In the genomic region with DNA sequence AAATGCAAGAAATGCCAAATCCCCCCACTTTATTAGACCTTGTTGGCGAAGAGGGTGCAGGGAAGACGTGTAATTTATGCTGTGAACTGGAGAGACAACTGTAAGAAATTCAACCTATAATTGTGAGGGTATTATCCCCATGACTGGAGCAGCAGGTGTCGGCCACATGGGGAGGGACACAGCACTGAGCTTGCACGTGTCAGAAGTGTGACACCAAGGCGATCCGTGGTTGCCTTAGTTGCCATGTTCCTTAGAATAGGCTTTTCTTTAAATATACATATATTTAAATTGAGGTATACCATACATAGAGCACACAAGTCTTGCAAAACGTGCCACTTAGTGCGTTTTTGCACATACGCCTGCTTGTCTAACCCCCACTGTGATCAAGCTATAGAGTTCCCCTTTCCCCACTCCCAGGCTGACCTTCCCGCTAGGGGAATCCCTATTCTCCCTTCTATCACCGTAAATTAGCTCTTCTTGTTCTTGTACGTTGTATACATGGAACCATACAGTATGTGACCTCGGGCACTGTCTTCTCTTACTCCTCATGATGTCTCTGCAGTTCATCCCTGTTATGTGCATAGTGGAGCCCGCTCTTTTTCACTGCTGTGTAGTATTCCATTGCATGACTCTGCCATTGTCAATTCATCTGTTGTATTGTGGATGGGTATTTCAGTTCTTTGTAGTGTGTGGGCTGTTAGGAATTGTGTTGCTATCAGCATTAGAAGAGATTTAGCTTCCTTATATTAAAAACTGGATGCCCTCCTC, we compare ENCODE assay signal across 17 cellular contexts.
DNase-seq lines count a peak whose midpoint lies in the region; ATAC-seq, FAIRE-seq and TF ChIP-seq lines count a peak whose summit lies in the region.
"Had no signal": no experiment of that assay in that cellular context is flagged by ENCODE, and none has a peak within 500 bp of the region (broad histone marks: within the 10 kb centered on the region; RNA-seq: fewer than 3 reads in every experiment).

No MANE protein-coding gene starts in this region.

- no peak overlapping the region for H3K14ac ChIP-seq in H1 (ENCODE audit: insufficient read length)

- 0 out of 2 replicates have a peak, but pooled peaks cover 2% of the 10 kb centered on the region for H3K23me2 ChIP-seq in H1 (ENCODE audit: low read depth, low read length)

- H3K18ac ChIP-seq in H1 (ENCODE audit: extremely low read depth, low read length): no peak overlapping the region

- 89% methylated on average over 14 of the region's 14 CpGs; no CpG with 5 or more reads in 1 of the 2 experiments for WGBS in H1 (ENCODE audit: extremely low coverage in 1 of 2, insufficient coverage in 1 of 2, insufficient read length in 1 of 2, insufficient replicate concordance in 2 of 2, low coverage in 1 of 2, low lambda C conversion rate in 2 of 2, missing lambda C conversion rate in 1 of 2), 2 experiments

- H4K91ac ChIP-seq in H1 (replicated peaks; ENCODE audit: insufficient read length, low read length): no peak overlapping the region

- H3K9ac ChIP-seq in H1 (replicated peaks in 1 of 4; ENCODE audit: extremely low read depth in 1 of 4, low read depth in 3 of 4, low read length in 3 of 4): no peak overlapping the region

- H3K4me3 ChIP-seq in H1 (ENCODE audit: extremely low read depth in 1 of 4, insufficient read depth in 2 of 4, low read depth in 3 of 4, low read length in 4 of 4) (no peak overlapping the region), BE2C (ENCODE audit: low read depth, low read length) (no peak overlapping the region)

- no peak overlapping the region for H2BK15ac ChIP-seq in H1 (ENCODE audit: low read length)

- H3K27me3 Mint-ChIP-seq in immature natural killer cell (ENCODE audit: low read depth in 3 of 3): no peaks in the 10 kb centered on the region

- intact Hi-C loops in posterior vena cava (cut with DNase I): no loop called here

- TF ChIP-seq POLR2A in H1 (IDR thresholded peaks at IDR 0.05; ENCODE audit: control extremely low read depth in 1 of 2, low read depth in 2 of 2, low read length in 2 of 2): no peak

- H2BK120ac ChIP-seq in H1 (replicated peaks; ENCODE audit: low read depth, low read length): no peak overlapping the region

- no peak for TF ChIP-seq EP300 in H1 (IDR thresholded peaks at IDR 0.05; ENCODE audit: borderline replicate concordance in 1 of 2, low read depth in 2 of 2, low read length in 2 of 2)

- no peak overlapping the region for H3K23ac ChIP-seq in H1 (ENCODE audit: insufficient read length)

- no peaks in the 10 kb centered on the region for H3K27me3 ChIP-seq in H1 (replicated peaks in 1 of 4; ENCODE audit: control insufficient read depth in 3 of 4, extremely low read depth in 1 of 4, insufficient read depth in 3 of 4, low read length in 3 of 4)
- no peaks in the 10 kb centered on the region for H3K27me3 ChIP-seq in BE2C

- POLR2A ChIA-PET in H1 (lab: Charles Lee; ENCODE audit: partially characterized antibody): no interaction called here

- no peak overlapping the region for H3K27ac ChIP-seq in H1 (ENCODE audit: low read depth, low read length)
- H3K27ac ChIP-seq: 22Rv1, RWPE1 had no signal

- H3K56ac ChIP-seq in H1 (replicated peaks; ENCODE audit: insufficient read length, low read depth, low read length): no peak overlapping the region

- DNase-seq in activated effector memory CD4-positive, alpha-beta T cell treated with anti-CD3 and anti-CD28 coated beads, Interleukin-2, amount 50 U/mL, for 16 hours: peak; percentile 31
- no peak for DNase-seq in activated effector memory CD4-positive, alpha-beta T cell treated with Interleukin-2 at 50 U/mL for 16 hours
- DNase-seq in H1 (ENCODE audit: low read depth in 1 of 2, low spot score in 2 of 2) (no peak), posterior vena cava (ENCODE audit: low spot score) (peak; percentile 28), immature natural killer cell (no peak), BE2C (no peak), NCI-H524 (lab: John Stamatoyannopoulos, UW) (no peak)
- DNase-seq: Calu3; CD8-positive, alpha-beta T cell; GF-D8; H9; NCI-H187; NCI-H2227 treated with DMSO at 0.1 percent for 48 hours; NCI-H510A treated with DMSO at 0.1 percent for 48 hours had no signal

- no peaks in the 10 kb centered on the region for H3K9me3 Mint-ChIP-seq in immature natural killer cell
- H3K9me3 Mint-ChIP-seq: CD8-positive, alpha-beta T cell had no signal

- no peak overlapping the region for H2BK20ac ChIP-seq in H1 (ENCODE audit: low read length)

- no peak for TF ChIP-seq RAD21 in H1 (IDR thresholded peaks at IDR 0.05 in 1 of 2, conservative IDR thresholded peaks at IDR 0.05 in 1 of 2; ENCODE audit: low read depth in 2 of 2, low read length in 2 of 2)

- no peak overlapping the region for H2BK5ac ChIP-seq in H1 (ENCODE audit: low read depth, low read length)

- H4K5ac ChIP-seq in H1 (ENCODE audit: insufficient read length, low read depth, low read length): no peak overlapping the region

- H2BK12ac ChIP-seq in H1 (ENCODE audit: low read depth, low read length): no peak overlapping the region

- no peaks in the 10 kb centered on the region for H4K20me1 ChIP-seq in H1 (replicated peaks in 1 of 2; ENCODE audit: control insufficient read depth in 1 of 2, insufficient read depth in 2 of 2, low read length in 2 of 2)

- H3K36me3 Mint-ChIP-seq in immature natural killer cell: no peaks in the 10 kb centered on the region
- H3K36me3 Mint-ChIP-seq: CD8-positive, alpha-beta T cell had no signal

- no peaks in the 10 kb centered on the region for H3K9me3 ChIP-seq in H1 (ENCODE audit: insufficient read depth in 2 of 2, low read depth in 1 of 2, low read length in 1 of 2)
- no peaks in the 10 kb centered on the region for H3K9me3 ChIP-seq in BE2C

- H3K4me2 ChIP-seq in H1 (ENCODE audit: insufficient read depth in 1 of 2, low read depth in 2 of 2, low read length in 2 of 2): no peak overlapping the region

- no peaks in the 10 kb centered on the region for H3K36me3 ChIP-seq in H1 (ENCODE audit: control insufficient read depth in 2 of 4, insufficient read depth in 4 of 4, low read length in 3 of 4)
- H3K36me3 ChIP-seq in BE2C: no peaks in the 10 kb centered on the region

- no peak overlapping the region for H2AK5ac ChIP-seq in H1 (ENCODE audit: low read depth, low read length)

- no peaks in the 10 kb centered on the region for H3K4me1 Mint-ChIP-seq in immature natural killer cell

- no peak overlapping the region for H3K4ac ChIP-seq in H1 (replicated peaks; ENCODE audit: insufficient read length, low read depth, low read length)

- no peaks in the 10 kb centered on the region for H3K79me1 ChIP-seq in H1 (ENCODE audit: low read depth, low read length)

- H2AFZ ChIP-seq in H1 (ENCODE audit: low read length): no peak overlapping the region

- no peak overlapping the region for H3K27ac Mint-ChIP-seq in immature natural killer cell
- H3K27ac Mint-ChIP-seq: CD8-positive, alpha-beta T cell; H9 had no signal

- no peak for FAIRE-seq in H1 (lab: Jason Lieb, UNC)

- no peak for ATAC-seq in HG03520 (IDR thresholded peaks at IDR 0.05; ENCODE audit: unreplicated experiment)
- ATAC-seq: CD8-positive, alpha-beta T cell had no signal

- no peaks in the 10 kb centered on the region; a peak in 1 of 7 replicates for H3K4me1 ChIP-seq in H1 (replicated peaks in 1 of 4; ENCODE audit: control insufficient read depth in 3 of 4, insufficient read depth in 4 of 4, low read length in 3 of 4)
- H3K4me1 ChIP-seq in BE2C: peaks cover 6% of the 10 kb centered on the region; the same call in 1 of the 2 replicates

- no peak overlapping the region for H4K8ac ChIP-seq in H1 (ENCODE audit: extremely low read depth, insufficient read depth, low read length)

- H3K79me2 ChIP-seq in H1 (ENCODE audit: control insufficient read depth in 1 of 2, insufficient read depth in 2 of 2, low read length in 2 of 2): no peaks in the 10 kb centered on the region

- TF ChIP-seq CTCF in H1 (IDR thresholded peaks at IDR 0.05; ENCODE audit: control extremely low read depth in 1 of 3, insufficient read depth in 1 of 3, low read depth in 1 of 3, low read length in 3 of 3) (no peak), BE2C (IDR thresholded peaks at IDR 0.05; ENCODE audit: low read depth, low read length) (no peak)

- no peak overlapping the region for H3K4me3 Mint-ChIP-seq in immature natural killer cell
- H3K4me3 Mint-ChIP-seq: CD8-positive, alpha-beta T cell; H9 had no signal

- CTCF ChIA-PET in H1 (lab: Charles Lee; ENCODE audit: partially characterized antibody): interaction anchor here (0.8 to 1.2 kb wide), 2 partner anchors 12 to 80 kb away, joined by 3 read pairs; no protein-coding TSS in a partner anchor

TF ChIP-seq in H1, 55 proteins besides CTCF, POLR2A, EP300 and RAD21:
- TF ChIP-seq KDM1A (IDR thresholded peaks at IDR 0.05; ENCODE audit: borderline replicate concordance, low read length) (peak; percentile 12; the same call in 1 of the 2 replicates), HDAC2 (IDR thresholded peaks at IDR 0.05; ENCODE audit: borderline replicate concordance in 1 of 2, low read depth in 2 of 2, low read length in 2 of 2) (no peak), POLR2AphosphoS5 (IDR thresholded peaks at IDR 0.05; ENCODE audit: low read depth, low read length) (no peak)

Comparison
In these comparisons a context has a peak if more than half of its experiments do, and no peak if none do; other contexts are left out.
1. DNase-seq: peak in activated effector memory CD4-positive, alpha-beta T cell treated with anti-CD3 and anti-CD28 coated beads, Interleukin-2, amount 50 U/mL, for 16 hours (single experiment) and posterior vena cava (single experiment); none in activated effector memory CD4-positive, alpha-beta T cell treated with Interleukin-2 at 50 U/mL for 16 hours (single experiment), H1 (0 of 2), immature natural killer cell (0 of 3), BE2C (single experiment) and NCI-H524 (0 of 2).